22 cellular contexts compared by ENCODE assay signal in genomic region chr17:58694302-58694701, GRCh38. TPM values are rescaled to one million over a fixed set of nuclear protein-coding genes. Genes with fewer than 3 reads are reported as not detected.
DNase-seq lines count a peak whose midpoint lies in the region; ATAC-seq and TF ChIP-seq lines count a peak whose summit lies in the region.
"Had no signal": no experiment of that assay in that cellular context is flagged by ENCODE, and none has a peak within 500 bp of the region (broad histone marks: within the 10 kb centered on the region; RNA-seq: fewer than 3 reads in every experiment).

No MANE protein-coding gene starts in this region.

- H3K27me3 ChIP-seq in Karpas-422 (ENCODE audit: low read length) (no peaks in the 10 kb centered on the region), skeletal muscle satellite cell (ENCODE audit: control insufficient read depth, insufficient read depth, low read length) (no peaks in the 10 kb centered on the region)
- H3K27me3 ChIP-seq: body of pancreas, MG63, thyroid gland had no signal

- H3K4me1 ChIP-seq in Karpas-422 (ENCODE audit: low read length) (peaks cover 25% of the 10 kb centered on the region), skeletal muscle satellite cell (ENCODE audit: control insufficient read depth, insufficient read depth, low read length) (peaks cover 15% of the 10 kb centered on the region)

- H3K36me3 Mint-ChIP-seq in activated T-cell treated with anti-CD3 and anti-CD28 coated beads, Interleukin-2, amount 50 U/mL, for 72 hours (ENCODE audit: insufficient read depth in 2 of 2) = peaks cover 10 to 13% of the 10 kb centered on the region in 2 donors
- peaks cover 3% of the 10 kb centered on the region for H3K36me3 Mint-ChIP-seq in activated T-cell treated with anti-CD3 and anti-CD28 coated beads, Interleukin-2, amount 50 U/mL, for 4 hours (ENCODE audit: insufficient read depth)
- peaks cover 21% of the 10 kb centered on the region for H3K36me3 Mint-ChIP-seq in activated naive CD8-positive, alpha-beta T cell treated with anti-CD3 and anti-CD28 coated beads, Interleukin-2, amount 50 U/mL, for 24 hours (ENCODE audit: low read depth)
- H3K36me3 Mint-ChIP-seq in endothelial cell (ENCODE audit: low read depth, unreplicated experiment) = peaks cover under 1% of the 10 kb centered on the region

- H3K36me3 ChIP-seq in Karpas-422 (ENCODE audit: insufficient read depth, low read length) (peaks cover 8% of the 10 kb centered on the region), skeletal muscle satellite cell (ENCODE audit: insufficient read depth, low read length) (no peaks in the 10 kb centered on the region)
- H3K36me3 ChIP-seq: thyroid gland had no signal

- H3K9me3 Mint-ChIP-seq in activated T-cell treated with anti-CD3 and anti-CD28 coated beads, Interleukin-2, amount 50 U/mL, for 72 hours = no peaks in the 10 kb centered on the region
- no peaks in the 10 kb centered on the region for H3K9me3 Mint-ChIP-seq in activated T-cell treated with anti-CD3 and anti-CD28 coated beads, Interleukin-2, amount 50 U/mL, for 4 hours
- H3K9me3 Mint-ChIP-seq in activated naive CD8-positive, alpha-beta T cell treated with anti-CD3 and anti-CD28 coated beads, Interleukin-2, amount 50 U/mL, for 24 hours = no peaks in the 10 kb centered on the region
- H3K9me3 Mint-ChIP-seq in endothelial cell (ENCODE audit: unreplicated experiment) = no peaks in the 10 kb centered on the region
- H3K9me3 Mint-ChIP-seq: naive thymus-derived CD8-positive, alpha-beta T cell; T-helper 1 cell treated with Interleukin-12 subunit alpha and Interleukin-12 subunit beta and Interleukin-4 antibody, amounts not matched to agents 30 μg/mL and 1 μg/mL, for 36 hours had no signal

- peak overlapping the region; percentile 98 for H3K4me3 Mint-ChIP-seq in activated T-cell treated with anti-CD3 and anti-CD28 coated beads, Interleukin-2, amount 50 U/mL, for 72 hours
- H3K4me3 Mint-ChIP-seq in activated T-cell treated with anti-CD3 and anti-CD28 coated beads, Interleukin-2, amount 50 U/mL, for 4 hours = no peak overlapping the region
- peak overlapping the region; percentile 92 for H3K4me3 Mint-ChIP-seq in activated naive CD8-positive, alpha-beta T cell treated with anti-CD3 and anti-CD28 coated beads, Interleukin-2, amount 50 U/mL, for 24 hours
- H3K4me3 Mint-ChIP-seq in endothelial cell (ENCODE audit: unreplicated experiment) = no peak overlapping the region

- peak overlapping the region; percentile 97 for H3K27ac Mint-ChIP-seq in activated T-cell treated with anti-CD3 and anti-CD28 coated beads, Interleukin-2, amount 50 U/mL, for 72 hours
- no peak overlapping the region for H3K27ac Mint-ChIP-seq in activated naive CD8-positive, alpha-beta T cell treated with anti-CD3 and anti-CD28 coated beads, Interleukin-2, amount 50 U/mL, for 24 hours
- no peak overlapping the region for H3K27ac Mint-ChIP-seq in endothelial cell (ENCODE audit: unreplicated experiment)

- peaks cover 40% of the 10 kb centered on the region for H3K4me1 Mint-ChIP-seq in activated T-cell treated with anti-CD3 and anti-CD28 coated beads, Interleukin-2, amount 50 U/mL, for 72 hours (ENCODE audit: low read depth)
- peaks cover 22% of the 10 kb centered on the region for H3K4me1 Mint-ChIP-seq in activated T-cell treated with anti-CD3 and anti-CD28 coated beads, Interleukin-2, amount 50 U/mL, for 4 hours (ENCODE audit: low read depth)
- H3K4me1 Mint-ChIP-seq in activated naive CD8-positive, alpha-beta T cell treated with anti-CD3 and anti-CD28 coated beads, Interleukin-2, amount 50 U/mL, for 24 hours = peaks cover 34% of the 10 kb centered on the region
- peaks cover 17% of the 10 kb centered on the region for H3K4me1 Mint-ChIP-seq in endothelial cell (ENCODE audit: unreplicated experiment)

- H3K9me3 ChIP-seq in Karpas-422 (ENCODE audit: low read length) = no peaks in the 10 kb centered on the region
- H3K9me3 ChIP-seq in skeletal muscle satellite cell (replicated peaks; ENCODE audit: low read length) = no peaks in the 10 kb centered on the region
- H3K9me3 ChIP-seq: body of pancreas, MG63, thyroid gland had no signal

- ATAC-seq in activated T-cell treated with anti-CD3 and anti-CD28 coated beads, Interleukin-2, amount 50 U/mL, for 72 hours (replicated peaks in 1 of 2) = no peak
- ATAC-seq in activated T-cell treated with anti-CD3 and anti-CD28 coated beads, Interleukin-2, amount 50 U/mL, for 4 hours = no peak
- ATAC-seq in activated naive CD8-positive, alpha-beta T cell treated with anti-CD3 and anti-CD28 coated beads, Interleukin-2, amount 50 U/mL, for 24 hours = no peak
- no peak for ATAC-seq in HG03139 (IDR thresholded peaks at IDR 0.05; ENCODE audit: unreplicated experiment)
- ATAC-seq: body of pancreas; naive thymus-derived CD8-positive, alpha-beta T cell had no signal

- DNase-seq in activated T-cell treated with anti-CD3 and anti-CD28 coated beads, Interleukin-2, amount 50 U/mL, for 72 hours = no peak
- DNase-seq in activated T-cell treated with anti-CD3 and anti-CD28 coated beads, Interleukin-2, amount 50 U/mL, for 4 hours = no peak
- DNase-seq in Karpas-422 = no peak
- no peak for DNase-seq in activated naive CD8-positive, alpha-beta T cell treated with anti-CD3 and anti-CD28 coated beads, Interleukin-2, amount 50 U/mL, for 24 hours
- DNase-seq in cerebellar cortex (ENCODE audit: low spot score) = no peak
- no peak for DNase-seq in endothelial cell (ENCODE audit: low spot score)
- DNase-seq: activated CD8-positive, alpha-beta memory T cell treated with anti-CD3 and anti-CD28 coated beads, Interleukin-2, amount 50 U/mL, for 4 hours; activated naive CD4-positive, alpha-beta T cell treated with anti-CD3 and anti-CD28 coated beads, Interleukin-2, amount 50 U/mL, for 16 hours; body of pancreas; cortex of kidney; DMS79 treated with DMSO at 0.1 percent for 48 hours; foreskin fibroblast; kidney glomerular epithelial cell; mesendoderm; MG63; naive thymus-derived CD8-positive, alpha-beta T cell; NCI-H1694 treated with DMSO at 0.1 percent for 48 hours; NCI-H2227 treated with DMSO at 0.1 percent for 48 hours; thyroid gland had no signal

- H3K9ac ChIP-seq in Karpas-422 (ENCODE audit: low read length) (no peak overlapping the region), skeletal muscle satellite cell (ENCODE audit: low read depth, low read length) (no peak overlapping the region)

- H3K4me2 ChIP-seq in Karpas-422 (ENCODE audit: low read depth, low read length, poor library complexity, severe bottlenecking) = peak overlapping the region; percentile 93
- peak overlapping the region; percentile 89 for H3K4me2 ChIP-seq in skeletal muscle satellite cell (ENCODE audit: low read length)

- TF ChIP-seq CTCF in endothelial cell (IDR thresholded peaks at IDR 0.05; ENCODE audit: unreplicated experiment) = no peak

- peaks cover 36% of the 10 kb centered on the region for H3K79me2 ChIP-seq in Karpas-422 (ENCODE audit: low read length)

- H3K27me3 Mint-ChIP-seq in activated T-cell treated with anti-CD3 and anti-CD28 coated beads, Interleukin-2, amount 50 U/mL, for 72 hours (ENCODE audit: low read depth) = no peaks in the 10 kb centered on the region
- no peaks in the 10 kb centered on the region for H3K27me3 Mint-ChIP-seq in activated T-cell treated with anti-CD3 and anti-CD28 coated beads, Interleukin-2, amount 50 U/mL, for 4 hours (ENCODE audit: low read depth)
- H3K27me3 Mint-ChIP-seq in activated naive CD8-positive, alpha-beta T cell treated with anti-CD3 and anti-CD28 coated beads, Interleukin-2, amount 50 U/mL, for 24 hours = no peaks in the 10 kb centered on the region
- H3K27me3 Mint-ChIP-seq in endothelial cell (ENCODE audit: unreplicated experiment) = peaks cover 3% of the 10 kb centered on the region
- H3K27me3 Mint-ChIP-seq: naive thymus-derived CD8-positive, alpha-beta T cell had no signal

- no peak overlapping the region; the same call in 1 of the 2 replicates for H3K27ac ChIP-seq in Karpas-422 (ENCODE audit: low read length)
- H3K27ac ChIP-seq: body of pancreas, thyroid gland had no signal

- no peaks in the 10 kb centered on the region for H3K9me2 ChIP-seq in Karpas-422 (replicated peaks; ENCODE audit: insufficient read depth, low read length)

- H4K20me1 ChIP-seq in Karpas-422 (ENCODE audit: insufficient read depth, low read depth, low read length) = no peaks in the 10 kb centered on the region

- H2AFZ ChIP-seq in Karpas-422 (ENCODE audit: low read length) = no peak overlapping the region

- peak overlapping the region; percentile 87 for H3K4me3 ChIP-seq in Karpas-422 (ENCODE audit: low read length)
- H3K4me3 ChIP-seq in skeletal muscle satellite cell (ENCODE audit: low read length) = no peak overlapping the region
- H3K4me3 ChIP-seq: body of pancreas, MG63, thyroid gland had no signal

RNA-seq across cellular contexts. Expression of gene RAD51C, which starts 1.9 kb away (rescaled TPM):
- total RNA-seq in activated T-cell treated with anti-CD3 and anti-CD28 coated beads, Interleukin-2, amount 50 U/mL, for 72 hours = 100 to 1,000 TPM in 1 of 2 donors, 10 to 100 TPM in 1; 81.2 to 105 TPM
- 10 to 100 TPM; 57.4 to 68.5 (median 59.9) TPM for total RNA-seq in activated T-cell treated with anti-CD3 and anti-CD28 coated beads, Interleukin-2, amount 50 U/mL, for 4 hours
- total RNA-seq in Karpas-422 (2014; rRNA removed; shearing (Covaris generic); ENCODE audit: low replicate concordance) = 38.1 and 53.7 TPM in 2 replicates
- total RNA-seq in skeletal muscle satellite cell (2012; rRNA removed) = 14.9 and 18.3 TPM in 2 replicates
- total RNA-seq in endothelial cell (ENCODE audit: unreplicated experiment) = 11.3 TPM

RNA-seq across cellular contexts. Expression of gene TEX14, which starts 2.5 kb away (rescaled TPM):
- under 1 TPM; 0.46 to 0.84 TPM for total RNA-seq in activated T-cell treated with anti-CD3 and anti-CD28 coated beads, Interleukin-2, amount 50 U/mL, for 72 hours
- total RNA-seq in activated T-cell treated with anti-CD3 and anti-CD28 coated beads, Interleukin-2, amount 50 U/mL, for 4 hours = under 1 TPM; 0.20 to 0.43 (median 0.29) TPM
- not detected in 2 replicates for total RNA-seq in Karpas-422 (2014; rRNA removed; shearing (Covaris generic); ENCODE audit: low replicate concordance)
- under 0.01 TPM in 1 of 2 replicates, not detected in the other for total RNA-seq in skeletal muscle satellite cell (2012; rRNA removed)
- 0.21 TPM for total RNA-seq in endothelial cell (ENCODE audit: unreplicated experiment)

Comparison
In these comparisons a context has a peak if more than half of its experiments do, and no peak if none do; other contexts are left out.
1. H3K4me3 Mint-ChIP-seq: peak in activated T-cell treated with anti-CD3 and anti-CD28 coated beads, Interleukin-2, amount 50 U/mL, for 72 hours (2 of 2) and activated naive CD8-positive, alpha-beta T cell treated with anti-CD3 and anti-CD28 coated beads, Interleukin-2, amount 50 U/mL, for 24 hours (single experiment); none in activated T-cell treated with anti-CD3 and anti-CD28 coated beads, Interleukin-2, amount 50 U/mL, for 4 hours (single experiment) and endothelial cell (single experiment).